ENCODE assay signal across 16 cellular contexts in the genomic region with DNA sequence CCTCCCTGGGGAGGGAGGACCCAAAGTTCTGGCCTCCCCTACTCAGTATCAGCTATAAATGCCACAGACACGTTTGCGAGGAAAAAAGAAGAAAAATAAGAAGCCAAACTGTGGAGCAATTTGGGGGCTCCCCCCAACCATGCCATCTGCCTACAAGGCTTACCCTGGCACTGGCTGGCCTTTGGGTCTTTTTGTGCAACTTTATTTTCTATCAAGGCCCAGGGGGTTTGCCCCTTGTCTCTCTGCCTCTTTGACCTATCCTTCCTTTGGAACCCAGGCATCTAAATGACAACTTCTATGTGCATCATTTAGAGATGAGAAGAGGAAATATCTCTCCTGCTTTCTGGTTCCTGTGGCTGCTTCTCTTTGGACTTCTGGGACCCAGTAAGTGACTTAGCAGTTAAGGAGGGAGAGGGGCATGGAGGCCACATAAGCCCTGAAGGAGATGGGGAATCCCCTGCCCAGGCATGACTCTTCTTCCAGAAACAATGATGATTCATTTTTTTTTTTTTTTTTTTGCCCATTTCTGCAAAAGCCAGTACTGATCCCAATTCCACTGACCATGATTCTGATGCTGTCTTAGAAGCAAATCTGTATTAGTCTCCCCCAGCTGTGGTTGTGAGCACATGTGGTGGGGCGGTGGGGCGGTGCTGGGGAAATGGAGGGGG. TPM values are rescaled to one million over a fixed set of nuclear protein-coding genes. Genes with fewer than 3 reads are reported as not detected.
DNase-seq lines count a peak whose midpoint lies in the region; ATAC-seq and TF ChIP-seq lines count a peak whose summit lies in the region.
"Had no signal": no experiment of that assay in that cellular context is flagged by ENCODE, and none has a peak within 500 bp of the region (broad histone marks: within the 10 kb centered on the region; RNA-seq: fewer than 3 reads in every experiment).

A gene (plus strand): TSS at position 82 of the 668 bp plus-strand sequence. CDS start 233 bp downstream, at position 315.

- no peaks in the 10 kb centered on the region for H3K36me3 ChIP-seq in CD8-positive, alpha-beta T cell (ENCODE audit: insufficient read depth, low read length)
- H3K36me3 ChIP-seq: adrenal gland, BLaER1 had no signal

- H3K36me3 Mint-ChIP-seq in activated naive CD4-positive, alpha-beta T cell treated with anti-CD3 and anti-CD28 coated beads for 36 hours (ENCODE audit: low read depth), result no peaks in the 10 kb centered on the region
- no peaks in the 10 kb centered on the region for H3K36me3 Mint-ChIP-seq in activated naive CD4-positive, alpha-beta T cell treated with anti-CD3 and anti-CD28 coated beads, Interleukin-2, amount 10 ng/mL, durations not matched to agents 7 days and 5 days
- H3K36me3 Mint-ChIP-seq in CD8-positive, alpha-beta T cell, result no peaks in the 10 kb centered on the region
- H3K36me3 Mint-ChIP-seq: immature natural killer cell; natural killer cell treated with Interleukin-12 subunit alpha and Interleukin-12 subunit beta and Interleukin-15 and Interleukin-18, amount 100 ng/mL, for 72 hours had no signal

- H3K9me3 ChIP-seq in CD8-positive, alpha-beta T cell (ENCODE audit: low read length), result no peaks in the 10 kb centered on the region
- H3K9me3 ChIP-seq: adrenal gland had no signal

- no peaks in the 10 kb centered on the region for H3K9me3 Mint-ChIP-seq in activated naive CD4-positive, alpha-beta T cell treated with anti-CD3 and anti-CD28 coated beads for 36 hours
- no peaks in the 10 kb centered on the region for H3K9me3 Mint-ChIP-seq in activated naive CD4-positive, alpha-beta T cell treated with anti-CD3 and anti-CD28 coated beads, Interleukin-2, amount 10 ng/mL, durations not matched to agents 7 days and 5 days
- no peaks in the 10 kb centered on the region for H3K9me3 Mint-ChIP-seq in CD8-positive, alpha-beta T cell
- H3K9me3 Mint-ChIP-seq: immature natural killer cell; natural killer cell treated with Interleukin-12 subunit alpha and Interleukin-12 subunit beta and Interleukin-15 and Interleukin-18, amount 100 ng/mL, for 72 hours had no signal

- no peak within 1 kb of the TSS for H3K27ac ChIP-seq in CD8-positive, alpha-beta T cell (ENCODE audit: low read depth, low read length)
- H3K27ac ChIP-seq: adrenal gland, BLaER1 had no signal

- ATAC-seq in SK-N-SH treated with all-trans-retinoic acid at 6 μM for 48 hours, result peak; percentile 46
- ATAC-seq in stimulated activated naive CD8-positive, alpha-beta T cell treated with anti-CD3 and anti-CD28 coated beads, Interleukin-15, Interleukin-2, amounts not matched to agents 100 U/mL and 50 U/mL, for 24 hours, result peak; percentile 81
- ATAC-seq in CD8-positive, alpha-beta T cell, result no peak
- no peak for ATAC-seq in GM21576 (IDR thresholded peaks at IDR 0.05; ENCODE audit: unreplicated experiment)
- ATAC-seq: natural killer cell treated with Interleukin-12 subunit alpha and Interleukin-12 subunit beta and Interleukin-15 and Interleukin-18, amount 100 ng/mL, for 72 hours; Right ventricle myocardium inferior had no signal

- POLR2A ChIA-PET in CD8-positive, alpha-beta T cell (lab: Charles Lee), result no interaction called here

- intact Hi-C loops in activated naive CD4-positive, alpha-beta T cell treated with anti-CD3 and anti-CD28 coated beads for 36 hours (cut with micrococcal nuclease), result no loop called here
- intact Hi-C loops in CD8-positive, alpha-beta T cell (cut with DNase I, micrococcal nuclease), result no loop called here

- no peak within 1 kb of the TSS for H3K4me3 ChIP-seq in CD8-positive, alpha-beta T cell (ENCODE audit: low read depth, low read length)
- H3K4me3 ChIP-seq: adrenal gland, BLaER1 had no signal

- no peaks in the 10 kb centered on the region for H3K4me1 ChIP-seq in CD8-positive, alpha-beta T cell (ENCODE audit: insufficient read depth, low read length)
- H3K4me1 ChIP-seq: adrenal gland, BLaER1 had no signal

- peaks cover 13% of the 10 kb centered on the region for H3K4me1 Mint-ChIP-seq in activated naive CD4-positive, alpha-beta T cell treated with anti-CD3 and anti-CD28 coated beads for 36 hours (ENCODE audit: low read depth)
- no peaks in the 10 kb centered on the region for H3K4me1 Mint-ChIP-seq in activated naive CD4-positive, alpha-beta T cell treated with anti-CD3 and anti-CD28 coated beads, Interleukin-2, amount 10 ng/mL, durations not matched to agents 7 days and 5 days
- no peaks in the 10 kb centered on the region for H3K4me1 Mint-ChIP-seq in CD8-positive, alpha-beta T cell (ENCODE audit: low read depth)
- H3K4me1 Mint-ChIP-seq: immature natural killer cell had no signal

- DNase-seq in activated naive CD4-positive, alpha-beta T cell treated with anti-CD3 and anti-CD28 coated beads for 36 hours, result peak; percentile 55
- DNase-seq in activated naive CD4-positive, alpha-beta T cell treated with anti-CD3 and anti-CD28 coated beads, Interleukin-2, amount 10 ng/mL, durations not matched to agents 7 days and 5 days, result no peak
- peak; percentile 78 for DNase-seq in glomerular visceral epithelial cell (ENCODE audit: extremely low spot score)
- DNase-seq in stimulated activated naive CD8-positive, alpha-beta T cell treated with anti-CD3 and anti-CD28 coated beads, Interleukin-15, Interleukin-2, amounts not matched to agents 100 U/mL and 50 U/mL, for 24 hours, result peak; percentile 48
- no peak for DNase-seq in CD8-positive, alpha-beta T cell
- DNase-seq in germinal center (ENCODE audit: low spot score), result no peak
- DNase-seq: immature natural killer cell; NCI-H2227 treated with DMSO at 0.1 percent for 48 hours; stimulated activated naive CD4-positive, alpha-beta T cell had no signal

- H3K27me3 ChIP-seq in CD8-positive, alpha-beta T cell (ENCODE audit: insufficient read depth, low read length), result no peaks in the 10 kb centered on the region
- H3K27me3 ChIP-seq: adrenal gland, BLaER1 had no signal

- no peak within 1 kb of the TSS for H3K27ac Mint-ChIP-seq in activated naive CD4-positive, alpha-beta T cell treated with anti-CD3 and anti-CD28 coated beads for 36 hours
- no peak within 1 kb of the TSS for H3K27ac Mint-ChIP-seq in activated naive CD4-positive, alpha-beta T cell treated with anti-CD3 and anti-CD28 coated beads, Interleukin-2, amount 10 ng/mL, durations not matched to agents 7 days and 5 days
- no peak within 1 kb of the TSS for H3K27ac Mint-ChIP-seq in CD8-positive, alpha-beta T cell
- H3K27ac Mint-ChIP-seq: immature natural killer cell; natural killer cell treated with Interleukin-12 subunit alpha and Interleukin-12 subunit beta and Interleukin-15 and Interleukin-18, amount 100 ng/mL, for 72 hours had no signal

- no peak for TF ChIP-seq CTCF in CD8-positive, alpha-beta T cell (IDR thresholded peaks at IDR 0.05)

- H3K4me3 Mint-ChIP-seq in activated naive CD4-positive, alpha-beta T cell treated with anti-CD3 and anti-CD28 coated beads for 36 hours, result no peak within 1 kb of the TSS
- H3K4me3 Mint-ChIP-seq in activated naive CD4-positive, alpha-beta T cell treated with anti-CD3 and anti-CD28 coated beads, Interleukin-2, amount 10 ng/mL, durations not matched to agents 7 days and 5 days, result no peak within 1 kb of the TSS
- no peak within 1 kb of the TSS for H3K4me3 Mint-ChIP-seq in CD8-positive, alpha-beta T cell
- H3K4me3 Mint-ChIP-seq: immature natural killer cell; natural killer cell treated with Interleukin-12 subunit alpha and Interleukin-12 subunit beta and Interleukin-15 and Interleukin-18, amount 100 ng/mL, for 72 hours had no signal

- H3K27me3 Mint-ChIP-seq in activated naive CD4-positive, alpha-beta T cell treated with anti-CD3 and anti-CD28 coated beads for 36 hours (ENCODE audit: low read depth), result peaks cover 12% of the 10 kb centered on the region
- H3K27me3 Mint-ChIP-seq in activated naive CD4-positive, alpha-beta T cell treated with anti-CD3 and anti-CD28 coated beads, Interleukin-2, amount 10 ng/mL, durations not matched to agents 7 days and 5 days, result peaks cover 47% of the 10 kb centered on the region
- H3K27me3 Mint-ChIP-seq in CD8-positive, alpha-beta T cell (ENCODE audit: low read depth), result peaks cover 34% of the 10 kb centered on the region

- CTCF ChIA-PET in activated naive CD4-positive, alpha-beta T cell treated with anti-CD3 and anti-CD28 coated beads for 36 hours (lab: Charles Lee), result no interaction called here
- CTCF ChIA-PET in activated naive CD4-positive, alpha-beta T cell treated with anti-CD3 and anti-CD28 coated beads, Interleukin-2, amount 10 ng/mL, durations not matched to agents 7 days and 5 days (lab: Charles Lee), result no interaction called here
- CTCF ChIA-PET in CD8-positive, alpha-beta T cell (lab: Charles Lee), result no interaction called here

TF ChIP-seq in SK-N-SH treated with all-trans-retinoic acid at 6 μM for 48 hours, 23 proteins besides CTCF, POLR2A, EP300 and RAD21:
- TF ChIP-seq GLIS3 (CRISPR knock-in tag; IDR thresholded peaks at IDR 0.05), result no peak
- no peak for TF ChIP-seq ESRRG (CRISPR knock-in tag; IDR thresholded peaks at IDR 0.05)
- no peak for TF ChIP-seq RARB (CRISPR knock-in tag; IDR thresholded peaks at IDR 0.05)
- no peak for TF ChIP-seq ZFP30 (CRISPR knock-in tag; IDR thresholded peaks at IDR 0.05)
- no peak for TF ChIP-seq ZC3H10 (CRISPR knock-in tag; IDR thresholded peaks at IDR 0.05)
- TF ChIP-seq ZNF565 (CRISPR knock-in tag; conservative IDR thresholded peaks at IDR 0.05; ENCODE audit: low read depth), result no peak
- TF ChIP-seq ZNF8 (CRISPR knock-in tag; IDR thresholded peaks at IDR 0.05), result no peak
- no peak for TF ChIP-seq PPARA (CRISPR knock-in tag; IDR thresholded peaks at IDR 0.05; ENCODE audit: borderline replicate concordance)
- no peak for TF ChIP-seq OSR1 (CRISPR knock-in tag; IDR thresholded peaks at IDR 0.05)

RNA-seq across cellular contexts. Expression of the gene that starts here (rescaled TPM):
- not detected for total RNA-seq in activated naive CD4-positive, alpha-beta T cell treated with anti-CD3 and anti-CD28 coated beads for 36 hours
- not detected for total RNA-seq in CD8-positive, alpha-beta T cell
- total RNA-seq: adrenal gland; endothelial cell of umbilical vein; natural killer cell treated with Interleukin-12 subunit alpha and Interleukin-12 subunit beta and Interleukin-15 and Interleukin-18, amount 100 ng/mL, for 72 hours had no signal

Comparison
In these comparisons a context has a peak if more than half of its experiments do, and no peak if none do; other contexts are left out.
1. Peak in DNase-seq in activated naive CD4-positive, alpha-beta T cell treated with anti-CD3 and anti-CD28 coated beads for 36 hours; RNA of the gene not detected or under 1 TPM.
2. DNase-seq: peak in glomerular visceral epithelial cell (single experiment) and stimulated activated naive CD8-positive, alpha-beta T cell treated with anti-CD3 and anti-CD28 coated beads, Interleukin-15, Interleukin-2, amounts not matched to agents 100 U/mL and 50 U/mL, for 24 hours (single experiment); none in activated naive CD4-positive, alpha-beta T cell treated with anti-CD3 and anti-CD28 coated beads, Interleukin-2, amount 10 ng/mL, durations not matched to agents 7 days and 5 days (single experiment), CD8-positive, alpha-beta T cell (0 of 7) and germinal center (single experiment).
3. ATAC-seq: peak in SK-N-SH treated with all-trans-retinoic acid at 6 μM for 48 hours (single experiment) and stimulated activated naive CD8-positive, alpha-beta T cell treated with anti-CD3 and anti-CD28 coated beads, Interleukin-15, Interleukin-2, amounts not matched to agents 100 U/mL and 50 U/mL, for 24 hours (single experiment); none in CD8-positive, alpha-beta T cell (single experiment) and GM21576 (single experiment).